In genomic region chr9:13535141-13535540, GRCh38 we compare ENCODE assay signal across 4 cellular contexts.
"Had no signal": no experiment of that assay in that cellular context is flagged by ENCODE, and none has a peak within 500 bp of the region (broad histone marks: within the 10 kb centered on the region; RNA-seq: fewer than 3 reads in every experiment).

No MANE protein-coding gene starts in this region.

- H2AFZ ChIP-seq: GM23338 had no signal

- H3K4me2 ChIP-seq: GM23338 had no signal

- H3K4me3 Mint-ChIP-seq: GM23338, H9 had no signal

- H3K4me3 ChIP-seq: GM23338 had no signal

- ATAC-seq: GM23338 had no signal

- H3K4me1 Mint-ChIP-seq: GM23338 had no signal

- DNase-seq: H9, HCEC 1CT, IMR-90 had no signal

- H3K27ac Mint-ChIP-seq: GM23338, H9 had no signal
